28 cellular contexts compared by ENCODE assay signal in the genomic region with DNA sequence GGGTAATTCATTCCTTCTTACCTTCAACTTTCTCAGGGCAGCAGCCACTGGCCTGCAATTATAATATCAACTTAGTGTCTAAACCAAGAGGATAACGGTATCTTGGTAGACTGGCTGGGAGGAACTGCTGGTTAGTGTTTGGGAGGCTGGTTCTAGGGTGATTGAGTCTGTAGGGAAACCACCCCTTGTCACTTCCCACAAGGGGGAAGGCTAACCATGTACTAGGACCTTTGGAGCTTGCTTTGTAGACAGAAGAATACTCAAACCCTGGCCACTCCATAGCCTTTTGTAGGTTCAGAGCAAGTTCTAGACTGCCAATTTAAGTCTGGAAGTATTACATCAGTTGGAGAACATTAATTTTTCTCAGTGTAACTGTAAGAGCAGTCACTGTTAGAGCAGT.
"Had no signal": no experiment of that assay in that cellular context is flagged by ENCODE, and none has a peak within 500 bp of the region (broad histone marks: within the 10 kb centered on the region; RNA-seq: fewer than 3 reads in every experiment).

No MANE protein-coding gene starts in this region.

- H3K4me3 ChIP-seq: body of pancreas, cardiac muscle cell, esophagus squamous epithelium, gastroesophageal sphincter, heart left ventricle, left ventricle myocardium inferior, thoracic aorta had no signal

- H3K27ac Mint-ChIP-seq: activated B cell treated with CpG ODN at 0.5 μM for 24 hours; activated CD4-positive, alpha-beta memory T cell treated with anti-CD3 and anti-CD28 coated beads for 36 hours; activated CD8-positive, alpha-beta memory T cell treated with anti-CD3 and anti-CD28 coated beads, Interleukin-2, amount 10 ng/mL, durations not matched to agents 7 days and 5 days; activated naive CD4-positive, alpha-beta T cell treated with anti-CD3 and anti-CD28 coated beads, Interleukin-2, amount 10 ng/mL, durations not matched to agents 7 days and 5 days; endodermal cell; T-helper 1 cell treated with Interleukin-12 subunit alpha and Interleukin-12 subunit beta and Interleukin-4 antibody, amounts not matched to agents 30 μg/mL and 1 μg/mL, for 36 hours; type B pancreatic cell had no signal

- H3K4me1 Mint-ChIP-seq: activated B cell treated with CpG ODN at 0.5 μM for 24 hours; activated naive CD4-positive, alpha-beta T cell treated with anti-CD3 and anti-CD28 coated beads, Interleukin-2, amount 10 ng/mL, durations not matched to agents 7 days and 5 days; endodermal cell had no signal

- DNase-seq: activated B cell treated with CpG ODN at 0.5 μM for 24 hours; activated CD4-positive, alpha-beta memory T cell treated with anti-CD3 and anti-CD28 coated beads for 36 hours; activated CD4-positive, alpha-beta T cell treated with anti-CD3 and anti-CD28 coated beads for 4 hours; activated CD8-positive, alpha-beta memory T cell treated with anti-CD3 and anti-CD28 coated beads, Interleukin-2, amount 10 ng/mL, durations not matched to agents 7 days and 5 days; activated effector memory CD4-positive, alpha-beta T cell treated with anti-CD3 and anti-CD28 coated beads, Interleukin-2, amount 50 U/mL, for 16 hours; activated naive CD4-positive, alpha-beta T cell treated with anti-CD3 and anti-CD28 coated beads, Interleukin-2, amount 10 ng/mL, durations not matched to agents 7 days and 5 days; activated T-cell treated with anti-CD3 and anti-CD28 coated beads for 4 hours; amygdala; body of pancreas; cortex of kidney; endodermal cell; esophagus squamous epithelium; heart left ventricle; left ventricle myocardium inferior; midbrain; right cardiac atrium; stimulated activated CD4-positive, alpha-beta T cell treated with anti-CD3 and anti-CD28 coated beads, Interleukin-2, amount 100 ng/mL, for 24 hours; stimulated activated naive CD4-positive, alpha-beta T cell; T1000 had no signal

- H3K79me2 ChIP-seq: parathyroid adenoma had no signal

- FAIRE-seq: keratinocyte had no signal

- H3K9me3 Mint-ChIP-seq: activated B cell treated with CpG ODN at 0.5 μM for 24 hours; activated CD4-positive, alpha-beta memory T cell treated with anti-CD3 and anti-CD28 coated beads for 36 hours; activated naive CD4-positive, alpha-beta T cell treated with anti-CD3 and anti-CD28 coated beads, Interleukin-2, amount 10 ng/mL, durations not matched to agents 7 days and 5 days; endodermal cell; natural killer cell treated with Interleukin-12 subunit alpha and Interleukin-12 subunit beta and Interleukin-15 and Interleukin-18, amount 100 ng/mL, for 72 hours; T-helper 1 cell treated with Interleukin-12 subunit alpha and Interleukin-12 subunit beta and Interleukin-4 antibody, amounts not matched to agents 30 μg/mL and 1 μg/mL, for 36 hours; type B pancreatic cell had no signal

- H3K27ac ChIP-seq: body of pancreas, cardiac muscle cell, esophagus squamous epithelium, gastroesophageal sphincter, heart left ventricle, left ventricle myocardium inferior, neutrophil, parathyroid adenoma, thoracic aorta had no signal

- H3K9me3 ChIP-seq: body of pancreas, esophagus squamous epithelium, gastroesophageal sphincter, heart left ventricle, left ventricle myocardium inferior, neutrophil, thoracic aorta had no signal

- H3K27me3 ChIP-seq: body of pancreas, cardiac muscle cell, esophagus squamous epithelium, gastroesophageal sphincter, heart left ventricle, neutrophil had no signal

- H3K4me1 ChIP-seq: esophagus squamous epithelium, gastroesophageal sphincter, parathyroid adenoma had no signal

- H3K9ac ChIP-seq: parathyroid adenoma had no signal

- ATAC-seq: activated CD8-positive, alpha-beta memory T cell treated with anti-CD3 and anti-CD28 coated beads, Interleukin-2, amount 10 ng/mL, durations not matched to agents 7 days and 5 days; body of pancreas; gastroesophageal sphincter; heart left ventricle; natural killer cell treated with Interleukin-12 subunit alpha and Interleukin-12 subunit beta and Interleukin-15 and Interleukin-18, amount 100 ng/mL, for 72 hours; right cardiac atrium had no signal

- H2AFZ ChIP-seq: parathyroid adenoma had no signal

- H3K4me3 Mint-ChIP-seq: activated B cell treated with CpG ODN at 0.5 μM for 24 hours; activated CD4-positive, alpha-beta memory T cell treated with anti-CD3 and anti-CD28 coated beads for 36 hours; activated CD8-positive, alpha-beta memory T cell treated with anti-CD3 and anti-CD28 coated beads, Interleukin-2, amount 10 ng/mL, durations not matched to agents 7 days and 5 days; activated naive CD4-positive, alpha-beta T cell treated with anti-CD3 and anti-CD28 coated beads, Interleukin-2, amount 10 ng/mL, durations not matched to agents 7 days and 5 days; endodermal cell; natural killer cell treated with Interleukin-12 subunit alpha and Interleukin-12 subunit beta and Interleukin-15 and Interleukin-18, amount 100 ng/mL, for 72 hours; T-helper 1 cell treated with Interleukin-12 subunit alpha and Interleukin-12 subunit beta and Interleukin-4 antibody, amounts not matched to agents 30 μg/mL and 1 μg/mL, for 36 hours; type B pancreatic cell had no signal

- H3K27me3 Mint-ChIP-seq: activated B cell treated with CpG ODN at 0.5 μM for 24 hours; activated CD4-positive, alpha-beta memory T cell treated with anti-CD3 and anti-CD28 coated beads for 36 hours; activated CD8-positive, alpha-beta memory T cell treated with anti-CD3 and anti-CD28 coated beads, Interleukin-2, amount 10 ng/mL, durations not matched to agents 7 days and 5 days; activated naive CD4-positive, alpha-beta T cell treated with anti-CD3 and anti-CD28 coated beads, Interleukin-2, amount 10 ng/mL, durations not matched to agents 7 days and 5 days; natural killer cell treated with Interleukin-12 subunit alpha and Interleukin-12 subunit beta and Interleukin-15 and Interleukin-18, amount 100 ng/mL, for 72 hours; type B pancreatic cell had no signal
